In the genomic region with DNA sequence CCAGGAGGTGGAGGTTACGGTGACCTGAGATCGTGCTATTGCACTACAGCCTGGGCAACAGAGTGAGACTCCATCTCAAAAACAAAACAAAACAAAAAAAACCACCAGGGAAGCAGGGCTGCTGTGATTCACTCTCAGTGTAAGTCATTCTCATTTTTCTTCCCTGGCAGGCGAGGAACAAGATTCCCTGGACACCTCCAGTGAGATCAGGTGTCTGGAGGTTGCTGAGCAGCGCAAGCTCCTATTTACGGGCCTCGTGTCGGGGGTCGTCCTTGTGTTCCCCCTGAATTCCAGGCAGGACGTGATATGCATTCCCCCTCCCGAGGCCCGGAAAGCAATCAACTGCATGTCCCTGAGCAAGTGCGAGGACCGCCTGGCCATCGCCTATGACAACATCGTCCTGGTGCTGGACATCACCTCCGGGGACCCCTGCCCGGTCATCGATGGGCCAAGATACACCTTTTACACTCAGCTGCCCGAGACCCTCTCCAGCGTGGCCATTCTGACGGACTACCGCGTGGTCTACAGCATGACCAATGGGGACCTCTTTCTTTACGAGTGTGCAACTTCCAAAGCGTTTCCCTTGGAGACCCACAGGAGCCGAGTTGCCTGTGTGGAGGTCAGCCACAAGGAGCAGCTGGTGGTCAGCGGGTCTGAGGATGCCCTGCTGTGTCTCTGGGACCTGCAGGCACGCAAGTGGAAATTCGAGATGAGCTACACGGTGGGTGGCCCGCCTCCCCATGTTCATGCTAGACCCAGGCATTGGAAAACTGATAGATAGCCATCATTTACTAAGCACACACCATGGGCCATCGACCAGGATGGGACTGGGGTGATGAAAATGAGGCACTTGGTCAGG, we compare ENCODE assay signal across 21 cellular contexts.
"Had no signal": no experiment of that assay in that cellular context is flagged by ENCODE, and none has a peak within 500 bp of the region (broad histone marks: within the 10 kb centered on the region; RNA-seq: fewer than 3 reads in every experiment).

No MANE protein-coding gene starts in this region.

- H3K27me3 Mint-ChIP-seq: memory B cell; natural killer cell treated with Interleukin-12 subunit alpha and Interleukin-12 subunit beta and Interleukin-15 and Interleukin-18, amount 100 ng/mL, for 72 hours; progenitor cell of endocrine pancreas; type B pancreatic cell had no signal

- H3K36me3 Mint-ChIP-seq: mesothelial cell of epicardium; natural killer cell treated with Interleukin-12 subunit alpha and Interleukin-12 subunit beta and Interleukin-15 and Interleukin-18, amount 100 ng/mL, for 72 hours; neural progenitor cell; stimulated activated effector memory CD8-positive, alpha-beta T cell treated with anti-CD3 and anti-CD28 coated beads, Interleukin-12 subunit alpha, Interleukin-12 subunit beta, amount 100 ng/mL, for 72 hours; type B pancreatic cell had no signal

- DNase-seq: dorsolateral prefrontal cortex; effector CD4-positive, alpha-beta T cell; mucosa of descending colon; naive B cell; nucleus accumbens; ovary; right lobe of liver; small intestine; stimulated activated CD4-positive, alpha-beta T cell treated with anti-CD3 and anti-CD28 coated beads, Interleukin-12 subunit alpha, Interleukin-12 subunit beta, amount 100 ng/mL, for 4 hours; stimulated activated CD4-positive, alpha-beta T cell treated with anti-CD3 and anti-CD28 coated beads, Interleukin-1b, Interleukin-23, amount 100 ng/mL, for 48 hours; stimulated activated CD4-positive, alpha-beta T cell treated with anti-CD3 and anti-CD28 coated beads, Interleukin-4, amount 100 ng/mL, for 24 hours; stimulated activated naive CD4-positive, alpha-beta T cell treated with Interleukin-2 at 50 U/mL for 16 hours; stomach; tibial artery had no signal

- H3K4me1 Mint-ChIP-seq: memory B cell; mesothelial cell of epicardium; stimulated activated effector memory CD8-positive, alpha-beta T cell treated with anti-CD3 and anti-CD28 coated beads, Interleukin-12 subunit alpha, Interleukin-12 subunit beta, amount 100 ng/mL, for 72 hours had no signal

- H3K27ac Mint-ChIP-seq: memory B cell; mesothelial cell of epicardium; naive B cell; natural killer cell treated with Interleukin-12 subunit alpha and Interleukin-12 subunit beta and Interleukin-15 and Interleukin-18, amount 100 ng/mL, for 72 hours; neural progenitor cell; progenitor cell of endocrine pancreas; stimulated activated effector memory CD8-positive, alpha-beta T cell treated with anti-CD3 and anti-CD28 coated beads, Interleukin-12 subunit alpha, Interleukin-12 subunit beta, amount 100 ng/mL, for 72 hours; type B pancreatic cell had no signal

- H3K4me3 Mint-ChIP-seq: memory B cell; mesothelial cell of epicardium; natural killer cell treated with Interleukin-12 subunit alpha and Interleukin-12 subunit beta and Interleukin-15 and Interleukin-18, amount 100 ng/mL, for 72 hours; neural progenitor cell; stimulated activated effector memory CD8-positive, alpha-beta T cell treated with anti-CD3 and anti-CD28 coated beads, Interleukin-12 subunit alpha, Interleukin-12 subunit beta, amount 100 ng/mL, for 72 hours; type B pancreatic cell had no signal

- H3K9me3 Mint-ChIP-seq: memory B cell; mesothelial cell of epicardium; natural killer cell treated with Interleukin-12 subunit alpha and Interleukin-12 subunit beta and Interleukin-15 and Interleukin-18, amount 100 ng/mL, for 72 hours; neural progenitor cell; stimulated activated effector memory CD8-positive, alpha-beta T cell treated with anti-CD3 and anti-CD28 coated beads, Interleukin-12 subunit alpha, Interleukin-12 subunit beta, amount 100 ng/mL, for 72 hours; type B pancreatic cell had no signal
